Comparison of ENCODE assay signal across 23 cellular contexts in genomic region chr4:5368426-5368825, GRCh38.
"Had no signal": no experiment of that assay in that cellular context is flagged by ENCODE, and none has a peak within 500 bp of the region (broad histone marks: within the 10 kb centered on the region; RNA-seq: fewer than 3 reads in every experiment).

No MANE protein-coding gene starts in this region.

- ATAC-seq: effector memory CD8-positive, alpha-beta T cell; esophagus mucosa; gastrocnemius medialis; heart left ventricle; left cardiac atrium; left lung; left ventricle myocardium superior; lower lobe of right lung had no signal

- H3K27ac ChIP-seq: coronary artery, dorsolateral prefrontal cortex, epithelial cell of prostate, esophagus squamous epithelium, gastrocnemius medialis, heart left ventricle, hepatocyte, left lung, lower lobe of right lung had no signal

- H3K79me2 ChIP-seq: hepatocyte had no signal

- H3K9me3 ChIP-seq: left lung, lower lobe of right lung had no signal

- H2AFZ ChIP-seq: hepatocyte had no signal

- DNase-seq: dermis blood vessel endothelial cell; dorsolateral prefrontal cortex; effector CD8-positive, alpha-beta T cell; effector memory CD8-positive, alpha-beta T cell; endodermal cell; erythroblast; esophagus squamous epithelium; foreskin fibroblast; foreskin melanocyte; gastrocnemius medialis; glutamatergic neuron; heart left ventricle; hypothalamus; immature natural killer cell; left cardiac atrium; left lung; left ventricle myocardium superior; lower lobe of right lung; mesenchymal stem cell had no signal

- H3K27me3 ChIP-seq: esophagus squamous epithelium, gastrocnemius medialis, heart left ventricle, hepatocyte, left lung had no signal

- H3K4me2 ChIP-seq: hepatocyte had no signal

- H3K4me1 ChIP-seq: gastrocnemius medialis, heart left ventricle, left lung, lower lobe of right lung had no signal

- H3K4me3 ChIP-seq: coronary artery, dorsolateral prefrontal cortex, esophagus squamous epithelium, gastrocnemius medialis, heart left ventricle, hepatocyte, left lung, lower lobe of right lung had no signal

- H3K36me3 ChIP-seq: esophagus squamous epithelium, gastrocnemius medialis, heart left ventricle, left lung, lower lobe of right lung had no signal
